Comparison of ENCODE assay signal across 1 cellular context in the genomic region with DNA sequence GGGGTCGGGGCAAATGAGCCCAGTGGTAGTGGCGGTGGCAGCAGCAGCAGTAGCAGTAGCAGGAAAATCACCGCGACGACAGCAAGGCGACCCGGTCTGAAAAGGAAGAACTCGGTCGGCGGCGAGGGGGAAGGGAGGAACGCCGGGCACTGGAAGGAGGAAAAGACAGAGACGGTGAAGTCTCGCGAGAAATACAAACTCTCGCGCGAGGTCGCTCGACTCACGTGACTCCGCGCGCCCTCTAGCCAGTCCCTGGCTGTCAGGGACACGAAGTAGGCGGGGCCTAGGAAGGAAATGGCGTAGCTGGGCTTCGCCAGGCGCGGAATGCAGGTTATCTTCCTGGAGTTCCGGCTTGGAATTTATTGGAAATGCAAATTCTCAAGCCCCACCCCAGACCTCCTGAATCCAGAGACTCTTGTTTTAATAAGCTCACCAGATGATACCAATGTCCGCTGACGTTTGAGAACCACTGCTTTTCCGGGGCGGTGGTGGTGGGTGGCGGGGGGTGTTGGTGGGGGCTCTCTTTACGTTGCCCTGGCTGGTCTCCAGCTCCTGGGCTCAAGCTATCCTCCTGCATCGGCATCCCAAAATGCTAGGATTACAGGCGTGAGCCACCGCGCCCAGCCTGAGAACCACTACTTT.
A peak's percentile ranks its signal among the peaks of the same experiment; 100 is the strongest.
TF ChIP-seq lines count a peak whose summit lies in the region.

A gene (minus strand): TSS at position 141 of the 642 bp plus-strand sequence. CDS start 1,333 bp downstream, outside the sequence.

TF ChIP-seq in HepG2, 621 proteins besides CTCF, POLR2A, EP300 and RAD21 (continued from another document and continues in another):
- TF ChIP-seq, protein P1, sequence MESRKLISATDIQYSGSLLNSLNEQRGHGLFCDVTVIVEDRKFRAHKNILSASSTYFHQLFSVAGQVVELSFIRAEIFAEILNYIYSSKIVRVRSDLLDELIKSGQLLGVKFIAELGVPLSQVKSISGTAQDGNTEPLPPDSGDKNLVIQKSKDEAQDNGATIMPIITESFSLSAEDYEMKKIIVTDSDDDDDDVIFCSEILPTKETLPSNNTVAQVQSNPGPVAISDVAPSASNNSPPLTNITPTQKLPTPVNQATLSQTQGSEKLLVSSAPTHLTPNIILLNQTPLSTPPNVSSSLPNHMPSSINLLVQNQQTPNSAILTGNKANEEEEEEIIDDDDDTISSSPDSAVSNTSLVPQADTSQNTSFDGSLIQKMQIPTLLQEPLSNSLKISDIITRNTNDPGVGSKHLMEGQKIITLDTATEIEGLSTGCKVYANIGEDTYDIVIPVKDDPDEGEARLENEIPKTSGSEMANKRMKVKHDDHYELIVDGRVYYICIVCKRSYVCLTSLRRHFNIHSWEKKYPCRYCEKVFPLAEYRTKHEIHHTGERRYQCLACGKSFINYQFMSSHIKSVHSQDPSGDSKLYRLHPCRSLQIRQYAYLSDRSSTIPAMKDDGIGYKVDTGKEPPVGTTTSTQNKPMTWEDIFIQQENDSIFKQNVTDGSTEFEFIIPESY (CRISPR knock-in tag; IDR thresholded peaks at IDR 0.05), result no peak
- TF ChIP-seq ZNF484 (CRISPR knock-in tag; IDR thresholded peaks at IDR 0.05; ENCODE audit: borderline replicate concordance, low read depth) (no peak), TBX2 (CRISPR knock-in tag; IDR thresholded peaks at IDR 0.05; ENCODE audit: borderline replicate concordance) (peak; percentile 15; the same call in 1 of the 2 replicates), ZNF333 (CRISPR knock-in tag; IDR thresholded peaks at IDR 0.05; ENCODE audit: borderline replicate concordance) (no peak), ZNF557 (CRISPR knock-in tag; IDR thresholded peaks at IDR 0.05) (no peak), SMAD3 (CRISPR knock-in tag; IDR thresholded peaks at IDR 0.05) (no peak), TSC22D2 (CRISPR knock-in tag; IDR thresholded peaks at IDR 0.05; ENCODE audit: borderline replicate concordance) (no peak), HHEX (CRISPR knock-in tag; IDR thresholded peaks at IDR 0.05) (no peak), ARID2 (CRISPR knock-in tag; IDR thresholded peaks at IDR 0.05; ENCODE audit: borderline replicate concordance) (no peak), ZNF644 (CRISPR knock-in tag; IDR thresholded peaks at IDR 0.05; ENCODE audit: low read depth) (no peak), NFKBIZ (CRISPR knock-in tag; IDR thresholded peaks at IDR 0.05) (no peak), AHR (CRISPR knock-in tag; IDR thresholded peaks at IDR 0.05) (no peak), RELA (CRISPR knock-in tag; IDR thresholded peaks at IDR 0.05) (no peak), GTF2F1 (IDR thresholded peaks at IDR 0.05; ENCODE audit: low read length) (no peak), TP53 (CRISPR knock-in tag; conservative IDR thresholded peaks at IDR 0.05) (no peak), JUND (CRISPR knock-in tag; IDR thresholded peaks at IDR 0.05) (no peak; the same call in 1 of the 2 replicates), ZNF850 (CRISPR knock-in tag; conservative IDR thresholded peaks at IDR 0.05) (no peak), TBL1XR1 (IDR thresholded peaks at IDR 0.05; ENCODE audit: borderline replicate concordance, low read length, partially characterized antibody) (no peak), ZNF543 (CRISPR knock-in tag; IDR thresholded peaks at IDR 0.05) (no peak), MAFF (IDR thresholded peaks at IDR 0.05; ENCODE audit: low read depth, low read length) (no peak)
- TF ChIP-seq, protein P2, sequence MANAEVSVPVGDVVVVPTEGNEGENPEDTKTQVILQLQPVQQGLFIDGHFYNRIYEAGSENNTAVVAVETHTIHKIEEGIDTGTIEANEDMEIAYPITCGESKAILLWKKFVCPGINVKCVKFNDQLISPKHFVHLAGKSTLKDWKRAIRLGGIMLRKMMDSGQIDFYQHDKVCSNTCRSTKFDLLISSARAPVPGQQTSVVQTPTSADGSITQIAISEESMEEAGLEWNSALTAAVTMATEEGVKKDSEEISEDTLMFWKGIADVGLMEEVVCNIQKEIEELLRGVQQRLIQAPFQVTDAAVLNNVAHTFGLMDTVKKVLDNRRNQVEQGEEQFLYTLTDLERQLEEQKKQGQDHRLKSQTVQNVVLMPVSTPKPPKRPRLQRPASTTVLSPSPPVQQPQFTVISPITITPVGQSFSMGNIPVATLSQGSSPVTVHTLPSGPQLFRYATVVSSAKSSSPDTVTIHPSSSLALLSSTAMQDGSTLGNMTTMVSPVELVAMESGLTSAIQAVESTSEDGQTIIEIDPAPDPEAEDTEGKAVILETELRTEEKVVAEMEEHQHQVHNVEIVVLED (CRISPR knock-in tag; IDR thresholded peaks at IDR 0.05; ENCODE audit: borderline replicate concordance), result peak; percentile 43; the same call in 1 of the 2 replicates
- TF ChIP-seq, protein P3, sequence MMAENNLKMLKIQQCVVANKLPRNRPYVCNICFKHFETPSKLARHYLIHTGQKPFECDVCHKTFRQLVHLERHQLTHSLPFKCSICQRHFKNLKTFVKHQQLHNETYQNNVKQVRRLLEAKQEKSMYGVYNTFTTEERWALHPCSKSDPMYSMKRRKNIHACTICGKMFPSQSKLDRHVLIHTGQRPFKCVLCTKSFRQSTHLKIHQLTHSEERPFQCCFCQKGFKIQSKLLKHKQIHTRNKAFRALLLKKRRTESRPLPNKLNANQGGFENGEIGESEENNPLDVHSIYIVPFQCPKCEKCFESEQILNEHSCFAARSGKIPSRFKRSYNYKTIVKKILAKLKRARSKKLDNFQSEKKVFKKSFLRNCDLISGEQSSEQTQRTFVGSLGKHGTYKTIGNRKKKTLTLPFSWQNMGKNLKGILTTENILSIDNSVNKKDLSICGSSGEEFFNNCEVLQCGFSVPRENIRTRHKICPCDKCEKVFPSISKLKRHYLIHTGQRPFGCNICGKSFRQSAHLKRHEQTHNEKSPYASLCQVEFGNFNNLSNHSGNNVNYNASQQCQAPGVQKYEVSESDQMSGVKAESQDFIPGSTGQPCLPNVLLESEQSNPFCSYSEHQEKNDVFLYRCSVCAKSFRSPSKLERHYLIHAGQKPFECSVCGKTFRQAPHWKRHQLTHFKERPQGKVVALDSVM (CRISPR knock-in tag; IDR thresholded peaks at IDR 0.05), result no peak
- TF ChIP-seq, protein P4, sequence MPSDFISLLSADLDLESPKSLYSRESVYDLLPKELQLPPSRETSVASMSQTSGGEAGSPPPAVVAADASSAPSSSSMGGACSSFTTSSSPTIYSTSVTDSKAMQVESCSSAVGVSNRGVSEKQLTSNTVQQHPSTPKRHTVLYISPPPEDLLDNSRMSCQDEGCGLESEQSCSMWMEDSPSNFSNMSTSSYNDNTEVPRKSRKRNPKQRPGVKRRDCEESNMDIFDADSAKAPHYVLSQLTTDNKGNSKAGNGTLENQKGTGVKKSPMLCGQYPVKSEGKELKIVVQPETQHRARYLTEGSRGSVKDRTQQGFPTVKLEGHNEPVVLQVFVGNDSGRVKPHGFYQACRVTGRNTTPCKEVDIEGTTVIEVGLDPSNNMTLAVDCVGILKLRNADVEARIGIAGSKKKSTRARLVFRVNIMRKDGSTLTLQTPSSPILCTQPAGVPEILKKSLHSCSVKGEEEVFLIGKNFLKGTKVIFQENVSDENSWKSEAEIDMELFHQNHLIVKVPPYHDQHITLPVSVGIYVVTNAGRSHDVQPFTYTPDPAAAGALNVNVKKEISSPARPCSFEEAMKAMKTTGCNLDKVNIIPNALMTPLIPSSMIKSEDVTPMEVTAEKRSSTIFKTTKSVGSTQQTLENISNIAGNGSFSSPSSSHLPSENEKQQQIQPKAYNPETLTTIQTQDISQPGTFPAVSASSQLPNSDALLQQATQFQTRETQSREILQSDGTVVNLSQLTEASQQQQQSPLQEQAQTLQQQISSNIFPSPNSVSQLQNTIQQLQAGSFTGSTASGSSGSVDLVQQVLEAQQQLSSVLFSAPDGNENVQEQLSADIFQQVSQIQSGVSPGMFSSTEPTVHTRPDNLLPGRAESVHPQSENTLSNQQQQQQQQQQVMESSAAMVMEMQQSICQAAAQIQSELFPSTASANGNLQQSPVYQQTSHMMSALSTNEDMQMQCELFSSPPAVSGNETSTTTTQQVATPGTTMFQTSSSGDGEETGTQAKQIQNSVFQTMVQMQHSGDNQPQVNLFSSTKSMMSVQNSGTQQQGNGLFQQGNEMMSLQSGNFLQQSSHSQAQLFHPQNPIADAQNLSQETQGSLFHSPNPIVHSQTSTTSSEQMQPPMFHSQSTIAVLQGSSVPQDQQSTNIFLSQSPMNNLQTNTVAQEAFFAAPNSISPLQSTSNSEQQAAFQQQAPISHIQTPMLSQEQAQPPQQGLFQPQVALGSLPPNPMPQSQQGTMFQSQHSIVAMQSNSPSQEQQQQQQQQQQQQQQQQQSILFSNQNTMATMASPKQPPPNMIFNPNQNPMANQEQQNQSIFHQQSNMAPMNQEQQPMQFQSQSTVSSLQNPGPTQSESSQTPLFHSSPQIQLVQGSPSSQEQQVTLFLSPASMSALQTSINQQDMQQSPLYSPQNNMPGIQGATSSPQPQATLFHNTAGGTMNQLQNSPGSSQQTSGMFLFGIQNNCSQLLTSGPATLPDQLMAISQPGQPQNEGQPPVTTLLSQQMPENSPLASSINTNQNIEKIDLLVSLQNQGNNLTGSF (CRISPR knock-in tag; IDR thresholded peaks at IDR 0.05), result no peak
- TF ChIP-seq, protein P5, sequence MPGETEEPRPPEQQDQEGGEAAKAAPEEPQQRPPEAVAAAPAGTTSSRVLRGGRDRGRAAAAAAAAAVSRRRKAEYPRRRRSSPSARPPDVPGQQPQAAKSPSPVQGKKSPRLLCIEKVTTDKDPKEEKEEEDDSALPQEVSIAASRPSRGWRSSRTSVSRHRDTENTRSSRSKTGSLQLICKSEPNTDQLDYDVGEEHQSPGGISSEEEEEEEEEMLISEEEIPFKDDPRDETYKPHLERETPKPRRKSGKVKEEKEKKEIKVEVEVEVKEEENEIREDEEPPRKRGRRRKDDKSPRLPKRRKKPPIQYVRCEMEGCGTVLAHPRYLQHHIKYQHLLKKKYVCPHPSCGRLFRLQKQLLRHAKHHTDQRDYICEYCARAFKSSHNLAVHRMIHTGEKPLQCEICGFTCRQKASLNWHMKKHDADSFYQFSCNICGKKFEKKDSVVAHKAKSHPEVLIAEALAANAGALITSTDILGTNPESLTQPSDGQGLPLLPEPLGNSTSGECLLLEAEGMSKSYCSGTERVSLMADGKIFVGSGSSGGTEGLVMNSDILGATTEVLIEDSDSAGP (CRISPR knock-in tag; IDR thresholded peaks at IDR 0.05; ENCODE audit: borderline replicate concordance), result no peak
- TF ChIP-seq, protein P6, sequence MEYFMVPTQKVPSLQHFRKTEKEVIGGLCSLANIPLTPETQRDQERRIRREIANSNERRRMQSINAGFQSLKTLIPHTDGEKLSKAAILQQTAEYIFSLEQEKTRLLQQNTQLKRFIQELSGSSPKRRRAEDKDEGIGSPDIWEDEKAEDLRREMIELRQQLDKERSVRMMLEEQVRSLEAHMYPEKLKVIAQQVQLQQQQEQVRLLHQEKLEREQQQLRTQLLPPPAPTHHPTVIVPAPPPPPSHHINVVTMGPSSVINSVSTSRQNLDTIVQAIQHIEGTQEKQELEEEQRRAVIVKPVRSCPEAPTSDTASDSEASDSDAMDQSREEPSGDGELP (IDR thresholded peaks at IDR 0.05; ENCODE audit: borderline replicate concordance, low read depth), result peak; percentile 18; the same call in 1 of the 2 replicates
- TF ChIP-seq, protein P7, sequence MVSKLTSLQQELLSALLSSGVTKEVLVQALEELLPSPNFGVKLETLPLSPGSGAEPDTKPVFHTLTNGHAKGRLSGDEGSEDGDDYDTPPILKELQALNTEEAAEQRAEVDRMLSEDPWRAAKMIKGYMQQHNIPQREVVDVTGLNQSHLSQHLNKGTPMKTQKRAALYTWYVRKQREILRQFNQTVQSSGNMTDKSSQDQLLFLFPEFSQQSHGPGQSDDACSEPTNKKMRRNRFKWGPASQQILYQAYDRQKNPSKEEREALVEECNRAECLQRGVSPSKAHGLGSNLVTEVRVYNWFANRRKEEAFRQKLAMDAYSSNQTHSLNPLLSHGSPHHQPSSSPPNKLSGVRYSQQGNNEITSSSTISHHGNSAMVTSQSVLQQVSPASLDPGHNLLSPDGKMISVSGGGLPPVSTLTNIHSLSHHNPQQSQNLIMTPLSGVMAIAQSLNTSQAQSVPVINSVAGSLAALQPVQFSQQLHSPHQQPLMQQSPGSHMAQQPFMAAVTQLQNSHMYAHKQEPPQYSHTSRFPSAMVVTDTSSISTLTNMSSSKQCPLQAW (CRISPR knock-in tag; IDR thresholded peaks at IDR 0.05), result no peak
- TF ChIP-seq, protein P8, sequence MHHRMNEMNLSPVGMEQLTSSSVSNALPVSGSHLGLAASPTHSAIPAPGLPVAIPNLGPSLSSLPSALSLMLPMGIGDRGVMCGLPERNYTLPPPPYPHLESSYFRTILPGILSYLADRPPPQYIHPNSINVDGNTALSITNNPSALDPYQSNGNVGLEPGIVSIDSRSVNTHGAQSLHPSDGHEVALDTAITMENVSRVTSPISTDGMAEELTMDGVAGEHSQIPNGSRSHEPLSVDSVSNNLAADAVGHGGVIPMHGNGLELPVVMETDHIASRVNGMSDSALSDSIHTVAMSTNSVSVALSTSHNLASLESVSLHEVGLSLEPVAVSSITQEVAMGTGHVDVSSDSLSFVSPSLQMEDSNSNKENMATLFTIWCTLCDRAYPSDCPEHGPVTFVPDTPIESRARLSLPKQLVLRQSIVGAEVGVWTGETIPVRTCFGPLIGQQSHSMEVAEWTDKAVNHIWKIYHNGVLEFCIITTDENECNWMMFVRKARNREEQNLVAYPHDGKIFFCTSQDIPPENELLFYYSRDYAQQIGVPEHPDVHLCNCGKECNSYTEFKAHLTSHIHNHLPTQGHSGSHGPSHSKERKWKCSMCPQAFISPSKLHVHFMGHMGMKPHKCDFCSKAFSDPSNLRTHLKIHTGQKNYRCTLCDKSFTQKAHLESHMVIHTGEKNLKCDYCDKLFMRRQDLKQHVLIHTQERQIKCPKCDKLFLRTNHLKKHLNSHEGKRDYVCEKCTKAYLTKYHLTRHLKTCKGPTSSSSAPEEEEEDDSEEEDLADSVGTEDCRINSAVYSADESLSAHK (CRISPR knock-in tag; IDR thresholded peaks at IDR 0.05; ENCODE audit: borderline replicate concordance), result no peak
- TF ChIP-seq, protein P9, sequence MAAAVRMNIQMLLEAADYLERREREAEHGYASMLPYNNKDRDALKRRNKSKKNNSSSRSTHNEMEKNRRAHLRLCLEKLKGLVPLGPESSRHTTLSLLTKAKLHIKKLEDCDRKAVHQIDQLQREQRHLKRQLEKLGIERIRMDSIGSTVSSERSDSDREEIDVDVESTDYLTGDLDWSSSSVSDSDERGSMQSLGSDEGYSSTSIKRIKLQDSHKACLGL (CRISPR knock-in tag; IDR thresholded peaks at IDR 0.05), result no peak
- TF ChIP-seq, protein P10, sequence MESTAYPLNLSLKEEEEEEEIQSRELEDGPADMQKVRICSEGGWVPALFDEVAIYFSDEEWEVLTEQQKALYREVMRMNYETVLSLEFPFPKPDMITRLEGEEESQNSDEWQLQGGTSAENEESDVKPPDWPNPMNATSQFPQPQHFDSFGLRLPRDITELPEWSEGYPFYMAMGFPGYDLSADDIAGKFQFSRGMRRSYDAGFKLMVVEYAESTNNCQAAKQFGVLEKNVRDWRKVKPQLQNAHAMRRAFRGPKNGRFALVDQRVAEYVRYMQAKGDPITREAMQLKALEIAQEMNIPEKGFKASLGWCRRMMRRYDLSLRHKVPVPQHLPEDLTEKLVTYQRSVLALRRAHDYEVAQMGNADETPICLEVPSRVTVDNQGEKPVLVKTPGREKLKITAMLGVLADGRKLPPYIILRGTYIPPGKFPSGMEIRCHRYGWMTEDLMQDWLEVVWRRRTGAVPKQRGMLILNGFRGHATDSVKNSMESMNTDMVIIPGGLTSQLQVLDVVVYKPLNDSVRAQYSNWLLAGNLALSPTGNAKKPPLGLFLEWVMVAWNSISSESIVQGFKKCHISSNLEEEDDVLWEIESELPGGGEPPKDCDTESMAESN (CRISPR knock-in tag; conservative IDR thresholded peaks at IDR 0.05), result 0 out of 2 replicates have a peak, but pooled peaks have one; percentile 11
